ENCODE assay signal across 8 cellular contexts in genomic region chr6:35213161-35213823, GRCh38. TPM values are rescaled to one million over a fixed set of nuclear protein-coding genes. Genes with fewer than 3 reads are reported as not detected.
DNase-seq lines count a peak whose midpoint lies in the region; ATAC-seq, FAIRE-seq and TF ChIP-seq lines count a peak whose summit lies in the region.

No MANE protein-coding gene starts in this region.

- WGBS in A549 (ENCODE audit: missing lambda C conversion rate): 92% methylated on average over 36 of the region's 54 CpGs

- no peak for TF ChIP-seq CTCF in A549 (IDR thresholded peaks at IDR 0.05)
- no peak for TF ChIP-seq CTCF in HEK293 (tag by site-specific recombination; IDR thresholded peaks at IDR 0.05)

- TF ChIP-seq POLR2A in A549 (IDR thresholded peaks at IDR 0.05; ENCODE audit: low read length): no peak

- no peak for TF ChIP-seq EP300 in A549 (IDR thresholded peaks at IDR 0.05)

- H3K27ac ChIP-seq in A549: peak overlapping the region in 1 of 2 experiments; percentile 83; a peak in 2 of 6 replicates
- H3K27ac ChIP-seq in HEK293 (ENCODE audit: extremely low read depth, low read depth, low read length): no peak overlapping the region

- ATAC-seq in A549: no peak
- no peak for ATAC-seq in GM19328 (IDR thresholded peaks at IDR 0.05; ENCODE audit: unreplicated experiment)

- H3K9ac ChIP-seq in mucosa of stomach (ENCODE audit: low read length): peak overlapping the region; percentile 45

- CTCF ChIA-PET in A549 (lab: Yijun Ruan, JAX): interaction anchor here (1.1 to 1.2 kb wide), 2 partner anchors 66 to 74 kb away, joined by 3 read pairs; no protein-coding TSS in a partner anchor
- CTCF ChIA-PET in HEK293 (lab: Yijun Ruan, JAX): interaction anchor here (0.8 to 16.5 kb wide), 4 partner anchors 8 to 66 kb away, joined by 3 to 158 read pairs (median 16); no protein-coding TSS in a partner anchor

- H3K4me3 ChIP-seq in A549 (peak overlapping the region; percentile 58), HEK293 (ENCODE audit: low read depth, low read length) (peak overlapping the region; percentile 47), mucosa of stomach (ENCODE audit: low read length) (no peak overlapping the region)

- H3K9me3 ChIP-seq in A549: no peaks in the 10 kb centered on the region
- no peaks in the 10 kb centered on the region for H3K9me3 ChIP-seq in HEK293 (ENCODE audit: control insufficient read depth, insufficient read depth, low read depth, low read length)
- H3K9me3 ChIP-seq in mucosa of stomach (ENCODE audit: control insufficient read depth, low read length): no peaks in the 10 kb centered on the region

- TF ChIP-seq RAD21 in A549 (conservative IDR thresholded peaks at IDR 0.05 in 1 of 2, IDR thresholded peaks at IDR 0.05 in 1 of 2): no peak

- intact Hi-C loops in posterior vena cava (cut with DNase I): no loop called here

- no peak for FAIRE-seq in A549 (lab: Jason Lieb, UNC)

- H3K36me3 ChIP-seq in HEK293 (ENCODE audit: control insufficient read depth in 2 of 2, insufficient read depth in 1 of 2, low read length in 2 of 2) (no peaks in the 10 kb centered on the region), mucosa of stomach (ENCODE audit: control insufficient read depth, insufficient read depth, low read length) (no peaks in the 10 kb centered on the region)

- POLR2A ChIA-PET in A549 (lab: Yijun Ruan, JAX) (no interaction called here), HEK293 (lab: Yijun Ruan, JAX) (interaction anchor here (0.6 to 1.1 kb wide), 4 partner anchors 26 to 89 kb away, joined by 3 to 5 read pairs (median 4); partner anchors contain the start of gene ZNF76)

- H3K27me3 ChIP-seq in mucosa of stomach (ENCODE audit: control insufficient read depth, insufficient read depth, low read length): peaks cover 77% of the 10 kb centered on the region

- peak overlapping the region; percentile 97 for H3K4me2 ChIP-seq in A549

- DNase-seq in A549 (ENCODE audit: low read depth in 1 of 2, low spot score in 1 of 2) (no peak), cerebellum (ENCODE audit: low spot score) (peak; percentile 7), posterior vena cava (ENCODE audit: low spot score) (no peak), GM19240 (ENCODE audit: insufficient read length, low spot score) (no peak)
- no peak for DNase-seq in stimulated activated naive CD4-positive, alpha-beta T cell treated with Interleukin-2 at 50 U/mL for 16 hours (lab: John Stamatoyannopoulos, UW)

- H3K4me1 ChIP-seq in A549 (no peaks in the 10 kb centered on the region), HEK293 (ENCODE audit: control insufficient read depth, insufficient read depth, low read length) (peaks cover 24% of the 10 kb centered on the region), mucosa of stomach (ENCODE audit: control insufficient read depth, insufficient read depth, low read length) (peaks cover 13% of the 10 kb centered on the region)

TF ChIP-seq in A549, 52 proteins besides CTCF, POLR2A, EP300 and RAD21 (continues in another document):
- TF ChIP-seq JUNB (IDR thresholded peaks at IDR 0.05): no peak
- no peak for TF ChIP-seq ZNF302 (CRISPR knock-in tag; IDR thresholded peaks at IDR 0.05)
- no peak for TF ChIP-seq BCL3 (IDR thresholded peaks at IDR 0.05)
- no peak for TF ChIP-seq E2F6 (IDR thresholded peaks at IDR 0.05; ENCODE audit: borderline replicate concordance, low read depth)
- TF ChIP-seq ZSCAN20 (CRISPR knock-in tag; IDR thresholded peaks at IDR 0.05): no peak
- TF ChIP-seq CEBPB (IDR thresholded peaks at IDR 0.05): no peak
- no peak for TF ChIP-seq EHF (CRISPR knock-in tag; IDR thresholded peaks at IDR 0.05)
- no peak for TF ChIP-seq CHD2 (IDR thresholded peaks at IDR 0.05; ENCODE audit: low read length, partially characterized antibody)
- TF ChIP-seq MAZ (IDR thresholded peaks at IDR 0.05; ENCODE audit: borderline replicate concordance, low read depth, low read length): no peak
- TF ChIP-seq HDAC2 (IDR thresholded peaks at IDR 0.05): no peak

TF ChIP-seq in HEK293, 187 proteins besides CTCF, POLR2A, EP300 and RAD21:
- TF ChIP-seq SALL2 (tag by site-specific recombination; IDR thresholded peaks at IDR 0.05; ENCODE audit: borderline replicate concordance): no peak
- TF ChIP-seq ZNF777 (tag by site-specific recombination; IDR thresholded peaks at IDR 0.05; ENCODE audit: borderline replicate concordance): 0 out of 2 replicates have a peak, but pooled peaks have one; percentile 10

RNA-seq across cellular contexts. Expression of gene SCUBE3, which starts 0.5 kb away (rescaled TPM):
- polyA plus RNA-seq in A549 (2011; rRNA removed) (0.06 and 0.09 TPM in 2 replicates), A549 (2017; fragmentation: RNase III; extraction: RNeasy Plus Mini Kit Qiagen cat#74134 plus additional on column Dnase treatment) (0.07 to 0.13 TPM (median 0.09 TPM) in 3 replicates)
- polyA plus RNA-seq in A549 (2012; cell fraction: cytosol; rRNA removed): 0.03 and 0.05 TPM in 2 replicates
- 0.11 TPM in 2 replicates for polyA plus RNA-seq in A549 (2012; cell fraction: nucleus; rRNA removed)
- 0.04 and 0.15 TPM in 2 replicates for polyA minus RNA-seq in A549 (2011; rRNA and poly(A)+ RNA removed)
- total RNA-seq in cerebellum (2.5 TPM), posterior vena cava (10 to 100 TPM; 15.2 to 50.1 TPM)

RNA-seq across cellular contexts. Expression of gene ZNF76, which starts 46.2 kb away (rescaled TPM):
- polyA plus RNA-seq in A549 (2011; rRNA removed) (7.9 and 12.0 TPM in 2 replicates), A549 (2017; fragmentation: RNase III; extraction: RNeasy Plus Mini Kit Qiagen cat#74134 plus additional on column Dnase treatment) (10.5 to 10.9 TPM (median 10.6 TPM) in 3 replicates)
- 11.0 and 13.3 TPM in 2 replicates for polyA plus RNA-seq in A549 (2012; cell fraction: cytosol; rRNA removed)
- 39.9 and 45.7 TPM in 2 replicates for polyA plus RNA-seq in A549 (2012; cell fraction: nucleus; rRNA removed)
- 15.1 and 17.7 TPM in 2 replicates for polyA minus RNA-seq in A549 (2011; rRNA and poly(A)+ RNA removed)
- total RNA-seq in cerebellum (21.1 TPM), posterior vena cava (10 to 100 TPM; 23.1 to 29.6 TPM)
